ENCODE assay signal across 15 cellular contexts in the genomic region with DNA sequence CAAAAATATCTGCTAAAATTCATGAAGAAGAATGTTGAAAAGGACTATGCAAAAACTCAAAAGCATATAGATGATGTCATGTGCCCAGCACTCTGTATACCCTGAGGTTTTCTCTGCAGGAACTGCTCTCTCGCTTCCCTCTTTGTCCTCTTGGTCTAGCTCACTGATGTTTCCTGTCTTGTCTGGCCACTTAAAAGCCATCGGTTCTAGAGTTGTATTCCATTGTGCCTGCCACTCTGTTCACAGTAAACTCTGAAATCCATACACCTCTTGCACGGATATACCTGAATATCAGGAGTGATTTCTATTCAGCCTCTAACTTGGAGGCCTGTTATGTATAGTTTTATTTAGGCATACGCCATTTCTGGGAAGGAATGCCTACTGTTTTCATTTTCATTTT.
DNase-seq lines count a peak whose midpoint lies in the region; ATAC-seq and TF ChIP-seq lines count a peak whose summit lies in the region.
"Had no signal": no experiment of that assay in that cellular context is flagged by ENCODE, and none has a peak within 500 bp of the region (broad histone marks: within the 10 kb centered on the region; RNA-seq: fewer than 3 reads in every experiment).

No MANE protein-coding gene starts in this region.

- H3K9me3 ChIP-seq in aorta (ENCODE audit: control insufficient read depth, low read length) = no peaks in the 10 kb centered on the region
- H3K9me3 ChIP-seq: ascending aorta had no signal

- no peak overlapping the region for H3K27ac ChIP-seq in aorta (ENCODE audit: low read depth in 1 of 2, low read length in 2 of 2)
- H3K27ac ChIP-seq: ascending aorta had no signal

- intact Hi-C loops in aorta (cut with DNase I) = no loop called here

- no peak overlapping the region for H3K4me3 Mint-ChIP-seq in activated T-cell treated with anti-CD3 and anti-CD28 coated beads, Interleukin-2, amount 50 U/mL, for 24 hours
- H3K4me3 Mint-ChIP-seq: activated T-cell treated with anti-CD3 and anti-CD28 coated beads, Interleukin-2, amount 50 U/mL, for 4 hours; nephron had no signal

- H3K4me1 Mint-ChIP-seq in activated T-cell treated with anti-CD3 and anti-CD28 coated beads, Interleukin-2, amount 50 U/mL, for 24 hours (ENCODE audit: low read depth) = no peaks in the 10 kb centered on the region
- H3K4me1 Mint-ChIP-seq: nephron had no signal

- peaks cover 20% of the 10 kb centered on the region for H3K9me3 Mint-ChIP-seq in activated T-cell treated with anti-CD3 and anti-CD28 coated beads, Interleukin-2, amount 50 U/mL, for 24 hours

- H3K27me3 Mint-ChIP-seq in activated T-cell treated with anti-CD3 and anti-CD28 coated beads, Interleukin-2, amount 50 U/mL, for 24 hours = no peaks in the 10 kb centered on the region

- H3K4me3 ChIP-seq in GM06990 (replicated peaks; ENCODE audit: low read depth, low read length) = no peak overlapping the region; the same call in 1 of the 2 replicates
- no peak overlapping the region for H3K4me3 ChIP-seq in aorta (ENCODE audit: low read length in 2 of 2)
- H3K4me3 ChIP-seq: ascending aorta had no signal

- no peaks in the 10 kb centered on the region for H3K27me3 ChIP-seq in GM06990 (replicated peaks; ENCODE audit: control insufficient read depth, insufficient read depth, low read length)
- H3K27me3 ChIP-seq in aorta (ENCODE audit: control insufficient read depth in 1 of 2, insufficient read depth in 2 of 2, low read length in 1 of 2) = no peaks in the 10 kb centered on the region
- H3K27me3 ChIP-seq: ascending aorta had no signal

- H3K27ac Mint-ChIP-seq in activated T-cell treated with anti-CD3 and anti-CD28 coated beads, Interleukin-2, amount 50 U/mL, for 24 hours = no peak overlapping the region
- H3K27ac Mint-ChIP-seq: nephron had no signal

- ATAC-seq in GM19023 (IDR thresholded peaks at IDR 0.05; ENCODE audit: unreplicated experiment) = peak; percentile 78
- ATAC-seq in HG02642 (IDR thresholded peaks at IDR 0.05; ENCODE audit: poor library complexity, unreplicated experiment) = peak; percentile 85
- peak; percentile 95 for ATAC-seq in HG03460 (IDR thresholded peaks at IDR 0.05; ENCODE audit: unreplicated experiment)
- no peak for ATAC-seq in aorta (ENCODE audit: low FRiP score)
- ATAC-seq: activated T-cell treated with anti-CD3 and anti-CD28 coated beads, Interleukin-2, amount 50 U/mL, for 4 hours; left colon had no signal

- H3K36me3 Mint-ChIP-seq in activated T-cell treated with anti-CD3 and anti-CD28 coated beads, Interleukin-2, amount 50 U/mL, for 24 hours (ENCODE audit: low read depth) = no peaks in the 10 kb centered on the region

- no peak for TF ChIP-seq CTCF in GM06990 (IDR thresholded peaks at IDR 0.05; ENCODE audit: insufficient read depth, low read length, poor library complexity, severe bottlenecking)

- WGBS in aorta, 2 donors = 66 to 68% methylated on average over 4 of the region's 4 CpGs

- H3K4me1 ChIP-seq in aorta (ENCODE audit: control insufficient read depth in 1 of 2, insufficient read depth in 2 of 2, low read length in 2 of 2) = no peaks in the 10 kb centered on the region
- H3K4me1 ChIP-seq: ascending aorta had no signal

- DNase-seq in GM06990 (ENCODE audit: extremely low read depth, insufficient read length) (peak; percentile 14), aorta (no peak), middle frontal gyrus (ENCODE audit: extremely low spot score, low spot score) (no peak), NCI-H2196 (lab: John Stamatoyannopoulos, UW; ENCODE audit: unreplicated experiment) (no peak)
- DNase-seq in activated T-cell treated with anti-CD3 and anti-CD28 coated beads, Interleukin-2, amount 50 U/mL, for 24 hours = no peak
- DNase-seq: activated T-cell treated with anti-CD3 and anti-CD28 coated beads, Interleukin-2, amount 50 U/mL, for 4 hours; DND-41; effector memory CD4-positive, alpha-beta T cell; left colon; NCI-H524 treated with DMSO at 0.1 percent for 48 hours had no signal

- no peaks in the 10 kb centered on the region for H3K36me3 ChIP-seq in GM06990 (ENCODE audit: control insufficient read depth, insufficient read depth, low read length)
- no peaks in the 10 kb centered on the region for H3K36me3 ChIP-seq in aorta (ENCODE audit: control insufficient read depth in 1 of 2, insufficient read depth in 2 of 2, low read length in 1 of 2)
- H3K36me3 ChIP-seq: ascending aorta had no signal
